In the genomic region with DNA sequence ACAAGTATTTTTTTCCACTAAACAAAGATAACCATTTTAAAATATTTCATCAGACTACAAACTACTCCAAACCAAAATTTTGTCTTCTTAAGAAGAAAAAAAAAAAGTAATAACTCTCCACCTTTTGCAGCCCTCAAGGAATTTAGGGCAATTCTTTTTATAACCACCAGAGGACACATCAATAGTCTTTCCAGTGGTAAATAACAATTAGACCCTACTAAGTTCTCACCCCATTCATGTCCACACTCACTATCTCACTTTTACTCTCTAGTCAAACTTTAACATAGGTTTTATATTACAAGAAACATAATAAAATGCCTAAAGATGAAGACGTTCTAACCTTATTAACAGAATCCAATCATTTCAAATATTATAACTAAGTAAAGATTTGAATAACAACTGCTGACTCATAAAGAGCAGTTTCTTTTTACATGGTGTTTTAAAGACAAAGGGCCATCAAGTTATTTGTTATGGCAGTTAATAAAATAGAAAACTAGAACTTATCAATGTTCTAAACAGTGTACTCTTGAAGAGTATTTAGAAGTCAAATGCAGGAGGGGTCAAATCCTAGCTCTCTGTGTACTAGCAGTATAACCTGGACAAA, we compare ENCODE assay signal across 12 cellular contexts. TPM values are rescaled to one million over a fixed set of nuclear protein-coding genes. Genes with fewer than 3 reads are reported as not detected.
DNase-seq lines count a peak whose midpoint lies in the region; ATAC-seq and TF ChIP-seq lines count a peak whose summit lies in the region.
"Had no signal": no experiment of that assay in that cellular context is flagged by ENCODE, and none has a peak within 500 bp of the region (broad histone marks: within the 10 kb centered on the region; RNA-seq: fewer than 3 reads in every experiment).

No MANE protein-coding gene starts in this region.

- intact Hi-C loops in Calu3 (cut with micrococcal nuclease; ENCODE audit: unreplicated experiment) (loop anchor here (10.0 kb wide), 1 partner anchor 529 kb away; no protein-coding TSS in a partner anchor), dorsolateral prefrontal cortex (cut with DNase I) (no loop called here), stomach (cut with DNase I; ENCODE audit: low total_unique reads) (no loop called here)

- DNase-seq in Calu3 (no peak), dorsolateral prefrontal cortex (no peak), stomach (no peak), pons (ENCODE audit: low spot score) (no peak), NCI-H774 (lab: John Stamatoyannopoulos, UW) (no peak)
- no peak for DNase-seq in activated naive CD8-positive, alpha-beta T cell treated with anti-CD3 and anti-CD28 coated beads, Interleukin-2, amount 50 U/mL, for 24 hours
- DNase-seq: activated CD4-positive, alpha-beta T cell treated with anti-CD3 and anti-CD28 coated beads, Interleukin-2, amount 50 U/mL, for 48 hours; cerebellar nuclear complex; NCI-H748 treated with DMSO at 0.1 percent for 48 hours had no signal

- TF ChIP-seq POLR2A in stomach (IDR thresholded peaks at IDR 0.05): no peak

- TF ChIP-seq CTCF in Calu3 (IDR thresholded peaks at IDR 0.05; ENCODE audit: unreplicated experiment) (peak; percentile 52), dorsolateral prefrontal cortex (IDR thresholded peaks at IDR 0.05 in 54 of 56, conservative IDR thresholded peaks at IDR 0.05 in 2 of 56; ENCODE audit: low read depth in 1 of 56, partially characterized antibody in 56 of 56) (peak in 29 of 56 donors; percentile 7 to 48 (median 24)), stomach (IDR thresholded peaks at IDR 0.05) (no peak)

- CTCF ChIA-PET in Calu3 (lab: Charles Lee): interaction anchor here (0.7 kb wide), 1 partner anchor 38 kb away, joined by 3 read pairs; no protein-coding TSS in a partner anchor

- H3K27ac ChIP-seq in dorsolateral prefrontal cortex (no peak overlapping the region), stomach (no peak overlapping the region)

- 24 to 36% (median 27%) methylated on average over 1 of the region's 1 CpG for WGBS in stomach, 5 donors

- no peak for TF ChIP-seq EP300 in stomach (IDR thresholded peaks at IDR 0.05)

- H3K36me3 Mint-ChIP-seq in Calu3 (ENCODE audit: insufficient read depth, unreplicated experiment): no peaks in the 10 kb centered on the region
- no peaks in the 10 kb centered on the region for H3K36me3 Mint-ChIP-seq in activated naive CD8-positive, alpha-beta T cell treated with anti-CD3 and anti-CD28 coated beads, Interleukin-2, amount 50 U/mL, for 24 hours (ENCODE audit: low read depth)

- no peaks in the 10 kb centered on the region for H3K36me3 ChIP-seq in stomach

- H3K9me3 Mint-ChIP-seq in Calu3 (ENCODE audit: low read depth, unreplicated experiment): no peaks in the 10 kb centered on the region
- no peaks in the 10 kb centered on the region for H3K9me3 Mint-ChIP-seq in activated naive CD8-positive, alpha-beta T cell treated with anti-CD3 and anti-CD28 coated beads, Interleukin-2, amount 50 U/mL, for 24 hours

- H3K4me1 ChIP-seq in stomach: no peaks in the 10 kb centered on the region

- H3K27me3 ChIP-seq in dorsolateral prefrontal cortex (no peaks in the 10 kb centered on the region), stomach (peaks cover 0 to 3% (median 0%) of the 10 kb centered on the region in 3 donors)

- no peaks in the 10 kb centered on the region for H3K27me3 Mint-ChIP-seq in Calu3 (ENCODE audit: unreplicated experiment)
- peaks cover 26% of the 10 kb centered on the region for H3K27me3 Mint-ChIP-seq in activated naive CD8-positive, alpha-beta T cell treated with anti-CD3 and anti-CD28 coated beads, Interleukin-2, amount 50 U/mL, for 24 hours

- peak; percentile 51 for ATAC-seq in GM21381 (IDR thresholded peaks at IDR 0.05; ENCODE audit: unreplicated experiment)
- ATAC-seq in HG03442 (IDR thresholded peaks at IDR 0.05; ENCODE audit: unreplicated experiment): peak; percentile 66
- no peak for ATAC-seq in activated naive CD8-positive, alpha-beta T cell treated with anti-CD3 and anti-CD28 coated beads, Interleukin-2, amount 50 U/mL, for 24 hours
- ATAC-seq: left lobe of liver had no signal

- BruUV-seq in Calu3 (replicated peaks; lab: Mats Ljungman, UMichigan): no TSS peak

- H3K4me3 Mint-ChIP-seq in Calu3 (ENCODE audit: low read depth, unreplicated experiment): no peak overlapping the region
- no peak overlapping the region for H3K4me3 Mint-ChIP-seq in activated naive CD8-positive, alpha-beta T cell treated with anti-CD3 and anti-CD28 coated beads, Interleukin-2, amount 50 U/mL, for 24 hours

- no peaks in the 10 kb centered on the region for H3K9me3 ChIP-seq in stomach

- H3K4me3 ChIP-seq in dorsolateral prefrontal cortex: no peak overlapping the region
- no peak overlapping the region for H3K4me3 ChIP-seq in stomach

- no peaks in the 10 kb centered on the region for H3K4me1 Mint-ChIP-seq in Calu3 (ENCODE audit: low read depth, unreplicated experiment)
- no peaks in the 10 kb centered on the region for H3K4me1 Mint-ChIP-seq in activated naive CD8-positive, alpha-beta T cell treated with anti-CD3 and anti-CD28 coated beads, Interleukin-2, amount 50 U/mL, for 24 hours

- H3K27ac Mint-ChIP-seq in Calu3 (ENCODE audit: unreplicated experiment): no peak overlapping the region
- no peak overlapping the region for H3K27ac Mint-ChIP-seq in activated naive CD8-positive, alpha-beta T cell treated with anti-CD3 and anti-CD28 coated beads, Interleukin-2, amount 50 U/mL, for 24 hours

RNA-seq across cellular contexts. Expression of a gene that starts 33.0 kb away (rescaled TPM):
- not detected in 2 replicates for total RNA-seq in Calu3 (2022)
- total RNA-seq in dorsolateral prefrontal cortex: 1 to 10 TPM in 116 of 120 experiments, under 1 TPM in 4; 0.14 to 5.9 (median 2.5) TPM
- total RNA-seq in stomach: 10 to 100 TPM in 1 of 5 donors, under 1 TPM in 1, not detected in 3; 0.72 to 11.7 TPM
- polyA plus RNA-seq in stomach: not detected
- total RNA-seq: left lobe of liver had no signal

RNA-seq across cellular contexts. Expression of a gene that starts 44.3 kb away (rescaled TPM):
- total RNA-seq in Calu3 (2022) (48.4 and 51.6 TPM in 2 replicates), dorsolateral prefrontal cortex (100 to 1,000 TPM in 8 of 120 experiments, 10 to 100 TPM in 112; 57.7 to 121 (median 79.4) TPM), stomach (100 to 1,000 TPM in 1 of 5 donors, 10 to 100 TPM in 4; 31.5 to 149 (median 64.3) TPM)
- polyA plus RNA-seq in stomach: 10 to 100 TPM in 1 of 3 donors, 1 to 10 TPM in 2; 3.5 to 20.0 (median 4.0) TPM

Comparison
In these comparisons a context has a peak if more than half of its experiments do, and no peak if none do; other contexts are left out.
1. CTCF ChIP-seq: peak in Calu3 (single experiment) and dorsolateral prefrontal cortex (29 of 56); none in stomach (0 of 7).